ENCODE assay signal across 9 cellular contexts in genomic region chr7:5231811-5232484, GRCh38.
DNase-seq lines count a peak whose midpoint lies in the region; ATAC-seq lines count a peak whose summit lies in the region.
"Had no signal": no experiment of that assay in that cellular context is flagged by ENCODE, and none has a peak within 500 bp of the region (broad histone marks: within the 10 kb centered on the region; RNA-seq: fewer than 3 reads in every experiment).

No MANE protein-coding gene starts in this region.

- H3K36me3 ChIP-seq in BLaER1 treated with 17β-estradiol and CSF1 and Interleukin-3, amounts not matched to agents 10 nM and 100 nM = peaks cover 30 to 55% (median 45%) of the 10 kb centered on the region in 11 experiments
- H3K36me3 ChIP-seq in duodenal mucosa (ENCODE audit: control insufficient read depth in 1 of 2, insufficient read depth in 2 of 2, low read length in 2 of 2) = peaks cover 16 to 59% of the 10 kb centered on the region in 2 donors

- no peak overlapping the region for H3K4me3 Mint-ChIP-seq in activated naive CD4-positive, alpha-beta T cell treated with anti-CD3 and anti-CD28 coated beads, Interleukin-2, amount 10 ng/mL, durations not matched to agents 7 days and 5 days
- H3K4me3 Mint-ChIP-seq: CD8-positive, alpha-beta memory T cell had no signal

- peak overlapping the region; percentile 89 to 97 (median 94) for H3K4me2 ChIP-seq in BLaER1 treated with 17β-estradiol and CSF1 and Interleukin-3, amounts not matched to agents 10 nM and 100 nM

- peaks cover 79 to 89% (median 82%) of the 10 kb centered on the region in 10 experiments for H3K4me1 ChIP-seq in BLaER1 treated with 17β-estradiol and CSF1 and Interleukin-3, amounts not matched to agents 10 nM and 100 nM
- peaks cover 0 to 9% of the 10 kb centered on the region in 2 donors for H3K4me1 ChIP-seq in duodenal mucosa (ENCODE audit: control insufficient read depth in 1 of 2, insufficient read depth in 2 of 2, low read length in 2 of 2)

- H3K27ac Mint-ChIP-seq in activated naive CD4-positive, alpha-beta T cell treated with anti-CD3 and anti-CD28 coated beads, Interleukin-2, amount 10 ng/mL, durations not matched to agents 7 days and 5 days = no peak overlapping the region

- peak overlapping the region; percentile 75 to 85 (median 80) for H3K27ac ChIP-seq in BLaER1 treated with 17β-estradiol and CSF1 and Interleukin-3, amounts not matched to agents 10 nM and 100 nM
- peak overlapping the region; percentile 4 for H3K27ac ChIP-seq in duodenal mucosa (ENCODE audit: low read depth, low read length)

- H3K9me3 ChIP-seq in BLaER1 treated with 17β-estradiol and CSF1 and Interleukin-3, amounts not matched to agents 10 nM and 100 nM (replicated peaks in 1 of 11) = no peaks in the 10 kb centered on the region
- no peaks in the 10 kb centered on the region for H3K9me3 ChIP-seq in duodenal mucosa (ENCODE audit: control insufficient read depth in 1 of 2, low read length in 2 of 2)

- H3K27me3 ChIP-seq in BLaER1 treated with 17β-estradiol and CSF1 and Interleukin-3, amounts not matched to agents 10 nM and 100 nM = peaks cover 0 to 12% (median 0%) of the 10 kb centered on the region in 11 experiments; a peak in 3 of 22 replicates
- no peaks in the 10 kb centered on the region for H3K27me3 ChIP-seq in duodenal mucosa (ENCODE audit: control insufficient read depth in 1 of 2, insufficient read depth in 2 of 2, low read length in 2 of 2)

- peaks cover 12% of the 10 kb centered on the region for H3K27me3 Mint-ChIP-seq in activated naive CD4-positive, alpha-beta T cell treated with anti-CD3 and anti-CD28 coated beads, Interleukin-2, amount 10 ng/mL, durations not matched to agents 7 days and 5 days

- H3K36me3 Mint-ChIP-seq in activated naive CD4-positive, alpha-beta T cell treated with anti-CD3 and anti-CD28 coated beads, Interleukin-2, amount 10 ng/mL, durations not matched to agents 7 days and 5 days = peaks cover 42% of the 10 kb centered on the region

- ATAC-seq in GM19372 (IDR thresholded peaks at IDR 0.05; ENCODE audit: low read depth, unreplicated experiment) = peak; percentile 60
- ATAC-seq in HG03175 (IDR thresholded peaks at IDR 0.05; ENCODE audit: unreplicated experiment) = peak; percentile 59

- H3K9me3 Mint-ChIP-seq in activated naive CD4-positive, alpha-beta T cell treated with anti-CD3 and anti-CD28 coated beads, Interleukin-2, amount 10 ng/mL, durations not matched to agents 7 days and 5 days = no peaks in the 10 kb centered on the region
- H3K9me3 Mint-ChIP-seq: CD8-positive, alpha-beta memory T cell had no signal

- peak overlapping the region; percentile 59 to 73 (median 67) for H3K9ac ChIP-seq in BLaER1 treated with 17β-estradiol and CSF1 and Interleukin-3, amounts not matched to agents 10 nM and 100 nM
- no peak overlapping the region for H3K9ac ChIP-seq in duodenal mucosa (ENCODE audit: low read depth in 1 of 2, low read length in 2 of 2)

- peaks cover 25 to 68% (median 56%) of the 10 kb centered on the region in 11 experiments; a peak in 21 of 22 replicates for H4K20me1 ChIP-seq in BLaER1 treated with 17β-estradiol and CSF1 and Interleukin-3, amounts not matched to agents 10 nM and 100 nM

- DNase-seq in glomerular visceral epithelial cell (ENCODE audit: extremely low spot score) (no peak), T-helper 9 cell (no peak), GOT3 (lab: John Stamatoyannopoulos, UW) (no peak)
- no peak for DNase-seq in activated naive CD4-positive, alpha-beta T cell treated with anti-CD3 and anti-CD28 coated beads, Interleukin-2, amount 10 ng/mL, durations not matched to agents 7 days and 5 days

- CTCF ChIA-PET in activated naive CD4-positive, alpha-beta T cell treated with anti-CD3 and anti-CD28 coated beads, Interleukin-2, amount 10 ng/mL, durations not matched to agents 7 days and 5 days (lab: Charles Lee) = interaction anchor here (0.7 to 0.9 kb wide), 2 partner anchors 8 to 261 kb away, joined by 3 read pairs; no protein-coding TSS in a partner anchor

- peak overlapping the region in 9 of 10 experiments; percentile 11 to 49 (median 38); a peak in 14 of 20 replicates for H3K4me3 ChIP-seq in BLaER1 treated with 17β-estradiol and CSF1 and Interleukin-3, amounts not matched to agents 10 nM and 100 nM
- no peak overlapping the region for H3K4me3 ChIP-seq in duodenal mucosa (ENCODE audit: low read depth in 1 of 2, low read length in 2 of 2)

- peaks cover 7% of the 10 kb centered on the region for H3K4me1 Mint-ChIP-seq in activated naive CD4-positive, alpha-beta T cell treated with anti-CD3 and anti-CD28 coated beads, Interleukin-2, amount 10 ng/mL, durations not matched to agents 7 days and 5 days

Comparison
In these comparisons a context has a peak if more than half of its experiments do, and no peak if none do; other contexts are left out.
1. H3K4me3 ChIP-seq: peak in BLaER1 treated with 17β-estradiol and CSF1 and Interleukin-3, amounts not matched to agents 10 nM and 100 nM (9 of 10); none in duodenal mucosa (0 of 2).
2. H3K9ac ChIP-seq: peak in BLaER1 treated with 17β-estradiol and CSF1 and Interleukin-3, amounts not matched to agents 10 nM and 100 nM (11 of 11); none in duodenal mucosa (0 of 2).